Comparison of ENCODE assay signal across 16 cellular contexts in genomic region chr17:80877829-80878303, GRCh38.
DNase-seq lines count a peak whose midpoint lies in the region; ATAC-seq lines count a peak whose summit lies in the region.
"Had no signal": no experiment of that assay in that cellular context is flagged by ENCODE, and none has a peak within 500 bp of the region (broad histone marks: within the 10 kb centered on the region; RNA-seq: fewer than 3 reads in every experiment).

No MANE protein-coding gene starts in this region.

- H2BK12ac ChIP-seq in neuronal stem cell (ENCODE audit: low read length), result no peak overlapping the region

- peaks cover 7% of the 10 kb centered on the region for H3K79me1 ChIP-seq in neuronal stem cell (ENCODE audit: low read depth, low read length)

- peaks cover 25 to 34% of the 10 kb centered on the region in 2 donors for H3K4me1 ChIP-seq in neuronal stem cell (ENCODE audit: control insufficient read depth in 2 of 2, insufficient read depth in 1 of 2, low read depth in 1 of 2, low read length in 2 of 2)

- H3K27me3 ChIP-seq in neuronal stem cell (ENCODE audit: control insufficient read depth in 3 of 3, insufficient read depth in 3 of 3, low read depth in 1 of 3, low read length in 3 of 3), result no peaks in the 10 kb centered on the region
- H3K27me3 ChIP-seq: adrenal gland, gastrocnemius medialis, ovary had no signal

- no peak overlapping the region for H3K9ac ChIP-seq in neuronal stem cell (ENCODE audit: low read depth, low read length, poor library complexity)

- no peak overlapping the region for H2BK120ac ChIP-seq in neuronal stem cell (ENCODE audit: low read depth, low read length)

- no peak overlapping the region for H3K27ac ChIP-seq in neuronal stem cell (replicated peaks; ENCODE audit: low read length)
- H3K27ac ChIP-seq: adrenal gland, gastrocnemius medialis, ovary had no signal

- no peak overlapping the region for H2BK5ac ChIP-seq in neuronal stem cell (ENCODE audit: low read length)

- H3K14ac ChIP-seq in neuronal stem cell (ENCODE audit: low read length), result no peak overlapping the region

- no peak overlapping the region for H2AK5ac ChIP-seq in neuronal stem cell (ENCODE audit: low read depth, low read length)

- no peaks in the 10 kb centered on the region for H3K27me3 Mint-ChIP-seq in T-helper 2 cell treated with Interferon-gamma antibody and Interleukin-4, amounts not matched to agents 5 μg/mL and 100 μg/mL, for 36 hours (ENCODE audit: low read depth)
- no peaks in the 10 kb centered on the region for H3K27me3 Mint-ChIP-seq in activated naive CD8-positive, alpha-beta T cell treated with anti-CD3 and anti-CD28 coated beads, Interleukin-2, amount 10 ng/mL, durations not matched to agents 7 days and 5 days

- peaks cover 0 to 2% of the 10 kb centered on the region in 2 donors for H3K9me3 ChIP-seq in neuronal stem cell (replicated peaks in 1 of 2; ENCODE audit: control insufficient read depth in 2 of 2, insufficient read depth in 1 of 2, low read depth in 1 of 2, low read length in 2 of 2)
- H3K9me3 ChIP-seq: adrenal gland, gastrocnemius medialis, ovary had no signal

- H3K9me3 Mint-ChIP-seq in T-helper 2 cell treated with Interferon-gamma antibody and Interleukin-4, amounts not matched to agents 5 μg/mL and 100 μg/mL, for 36 hours, result no peaks in the 10 kb centered on the region
- H3K9me3 Mint-ChIP-seq in activated naive CD8-positive, alpha-beta T cell treated with anti-CD3 and anti-CD28 coated beads, Interleukin-2, amount 10 ng/mL, durations not matched to agents 7 days and 5 days, result no peaks in the 10 kb centered on the region

- H2AFZ ChIP-seq in neuronal stem cell (ENCODE audit: low read length), result no peak overlapping the region

- peak overlapping the region; percentile 17 for H3K23ac ChIP-seq in neuronal stem cell (ENCODE audit: low read depth, low read length, poor library complexity)

- no peak overlapping the region for H3K4me2 ChIP-seq in neuronal stem cell (ENCODE audit: insufficient read depth, low read length, poor library complexity, severe bottlenecking)

- peaks cover 49% of the 10 kb centered on the region for H3K36me3 Mint-ChIP-seq in T-helper 2 cell treated with Interferon-gamma antibody and Interleukin-4, amounts not matched to agents 5 μg/mL and 100 μg/mL, for 36 hours (ENCODE audit: low read depth)
- H3K36me3 Mint-ChIP-seq in activated naive CD8-positive, alpha-beta T cell treated with anti-CD3 and anti-CD28 coated beads, Interleukin-2, amount 10 ng/mL, durations not matched to agents 7 days and 5 days, result peaks cover 32% of the 10 kb centered on the region

- H3K4me3 Mint-ChIP-seq in T-helper 2 cell treated with Interferon-gamma antibody and Interleukin-4, amounts not matched to agents 5 μg/mL and 100 μg/mL, for 36 hours, result peak overlapping the region; percentile 79
- H3K4me3 Mint-ChIP-seq in activated naive CD8-positive, alpha-beta T cell treated with anti-CD3 and anti-CD28 coated beads, Interleukin-2, amount 10 ng/mL, durations not matched to agents 7 days and 5 days, result peak overlapping the region; percentile 82

- DNase-seq in T-helper 2 cell treated with Interferon-gamma antibody and Interleukin-4, amounts not matched to agents 5 μg/mL and 100 μg/mL, for 36 hours (ENCODE audit: low spot score), result no peak
- DNase-seq in T-helper 2 cell (no peak), neuronal stem cell (ENCODE audit: low spot score) (no peak), RPMI8226 (no peak), NCI-H345 (lab: John Stamatoyannopoulos, UW) (no peak)
- no peak for DNase-seq in activated naive CD8-positive, alpha-beta T cell treated with anti-CD3 and anti-CD28 coated beads, Interleukin-2, amount 10 ng/mL, durations not matched to agents 7 days and 5 days
- DNase-seq: 8988T, DMS153, kidney glomerular epithelial cell, NCI-H446, SHP77 treated with DMSO at 0.1 percent for 48 hours had no signal

- ATAC-seq in HG02870 (IDR thresholded peaks at IDR 0.05; ENCODE audit: unreplicated experiment) (peak; percentile 13), HG03469 (IDR thresholded peaks at IDR 0.05; ENCODE audit: unreplicated experiment) (no peak)
- ATAC-seq in activated naive CD8-positive, alpha-beta T cell treated with anti-CD3 and anti-CD28 coated beads, Interleukin-2, amount 10 ng/mL, durations not matched to agents 7 days and 5 days (ENCODE audit: low read depth), result no peak
- ATAC-seq: gastrocnemius medialis had no signal

- no CpG with 5 or more reads among the region's 12 CpGs for WGBS in neuronal stem cell (ENCODE audit: extremely low coverage in 2 of 2, insufficient read length in 2 of 2, insufficient replicate concordance in 1 of 2), 2 donors

- H4K91ac ChIP-seq in neuronal stem cell (ENCODE audit: low read depth, low read length, poor library complexity), result no peak overlapping the region

- peaks cover under 1 to 19% of the 10 kb centered on the region in 2 donors for H3K36me3 ChIP-seq in neuronal stem cell (replicated peaks in 1 of 2; ENCODE audit: control insufficient read depth in 2 of 2, insufficient read depth in 2 of 2, low read length in 2 of 2)
- H3K36me3 ChIP-seq: ovary had no signal

- H2BK15ac ChIP-seq in neuronal stem cell (ENCODE audit: low read length), result no peak overlapping the region

- H3K4me3 ChIP-seq in neuronal stem cell (ENCODE audit: low read length in 2 of 2), result no peak overlapping the region
- H3K4me3 ChIP-seq: adrenal gland, gastrocnemius medialis, ovary had no signal

- H4K8ac ChIP-seq in neuronal stem cell (ENCODE audit: low read depth, low read length), result no peak overlapping the region

- H3K4ac ChIP-seq in neuronal stem cell (ENCODE audit: low read length), result no peak overlapping the region

- POLR2A ChIA-PET in activated naive CD8-positive, alpha-beta T cell treated with anti-CD3 and anti-CD28 coated beads, Interleukin-2, amount 10 ng/mL, durations not matched to agents 7 days and 5 days (lab: Charles Lee), result interaction anchor here (0.8 to 1.8 kb wide), 16 partner anchors 9 to 423 kb away, joined by 3 to 19 read pairs (median 4); no protein-coding TSS in a partner anchor

- peak overlapping the region; percentile 97 for H3K27ac Mint-ChIP-seq in T-helper 2 cell treated with Interferon-gamma antibody and Interleukin-4, amounts not matched to agents 5 μg/mL and 100 μg/mL, for 36 hours
- peak overlapping the region; percentile 99 for H3K27ac Mint-ChIP-seq in activated naive CD8-positive, alpha-beta T cell treated with anti-CD3 and anti-CD28 coated beads, Interleukin-2, amount 10 ng/mL, durations not matched to agents 7 days and 5 days

- H3K4me1 Mint-ChIP-seq in T-helper 2 cell treated with Interferon-gamma antibody and Interleukin-4, amounts not matched to agents 5 μg/mL and 100 μg/mL, for 36 hours (ENCODE audit: low read depth), result peaks cover 45% of the 10 kb centered on the region
- peaks cover 39% of the 10 kb centered on the region for H3K4me1 Mint-ChIP-seq in activated naive CD8-positive, alpha-beta T cell treated with anti-CD3 and anti-CD28 coated beads, Interleukin-2, amount 10 ng/mL, durations not matched to agents 7 days and 5 days

- no peak overlapping the region for H3K18ac ChIP-seq in neuronal stem cell (ENCODE audit: low read length)
